Comparison of ENCODE assay signal across 20 cellular contexts in genomic region chr21:44397431-44398031, GRCh38. TPM values are rescaled to one million over a fixed set of nuclear protein-coding genes. Genes with fewer than 3 reads are reported as not detected.
"Had no signal": no experiment of that assay in that cellular context is flagged by ENCODE, and none has a peak within 500 bp of the region (broad histone marks: within the 10 kb centered on the region; RNA-seq: fewer than 3 reads in every experiment).

No MANE protein-coding gene starts in this region.

- H3K27me3 ChIP-seq: dorsolateral prefrontal cortex, foreskin keratinocyte, pancreas, right lobe of liver had no signal

- H3K27ac Mint-ChIP-seq: activated naive CD4-positive, alpha-beta T cell treated with anti-CD3 and anti-CD28 coated beads, Interleukin-2, amount 10 ng/mL, durations not matched to agents 7 days and 5 days; activated naive CD8-positive, alpha-beta T cell treated with anti-CD3 and anti-CD28 coated beads, Interleukin-2, amount 50 U/mL, for 24 hours; brain; stimulated activated effector memory CD8-positive, alpha-beta T cell treated with anti-CD3 and anti-CD28 coated beads, Interleukin-12 subunit alpha, Interleukin-12 subunit beta, amount 100 ng/mL, for 72 hours; T-cell had no signal

- H3K27ac ChIP-seq: dorsolateral prefrontal cortex, foreskin keratinocyte, left lung, pancreas, right lobe of liver, stomach had no signal

- H3K36me3 ChIP-seq: pancreas, right lobe of liver had no signal

- H3K4me3 Mint-ChIP-seq: activated naive CD4-positive, alpha-beta T cell treated with anti-CD3 and anti-CD28 coated beads, Interleukin-2, amount 10 ng/mL, durations not matched to agents 7 days and 5 days; activated naive CD8-positive, alpha-beta T cell treated with anti-CD3 and anti-CD28 coated beads, Interleukin-2, amount 50 U/mL, for 24 hours; activated T-cell treated with anti-CD3 and anti-CD28 coated beads, Interleukin-2, amount 50 U/mL, for 4 hours; brain; stimulated activated effector memory CD8-positive, alpha-beta T cell treated with anti-CD3 and anti-CD28 coated beads, Interleukin-12 subunit alpha, Interleukin-12 subunit beta, amount 100 ng/mL, for 72 hours; T-cell had no signal

- DNase-seq: activated CD4-positive, alpha-beta T cell treated with anti-CD3 and anti-CD28 coated beads, Interleukin-2, amount 50 U/mL, for 1 hour; activated CD4-positive, CD25-positive, alpha-beta regulatory T cell; activated naive CD4-positive, alpha-beta T cell treated with anti-CD3 and anti-CD28 coated beads, Interleukin-2, amount 10 ng/mL, durations not matched to agents 7 days and 5 days; activated naive CD8-positive, alpha-beta T cell treated with anti-CD3 and anti-CD28 coated beads, Interleukin-2, amount 50 U/mL, for 24 hours; activated T-cell treated with anti-CD3 and anti-CD28 coated beads, Interleukin-2, amount 50 U/mL, for 4 hours; anterior cingulate cortex; caudate nucleus; foreskin keratinocyte; hippocampal formation; stimulated activated CD4-positive, alpha-beta T cell treated with anti-CD3 and anti-CD28 coated beads, Interleukin-4, amount 100 ng/mL, for 24 hours; stomach had no signal

- H3K36me3 Mint-ChIP-seq: brain; stimulated activated effector memory CD8-positive, alpha-beta T cell treated with anti-CD3 and anti-CD28 coated beads, Interleukin-12 subunit alpha, Interleukin-12 subunit beta, amount 100 ng/mL, for 72 hours; T-cell had no signal

- H3K9me3 Mint-ChIP-seq: activated naive CD4-positive, alpha-beta T cell treated with anti-CD3 and anti-CD28 coated beads, Interleukin-2, amount 10 ng/mL, durations not matched to agents 7 days and 5 days; activated naive CD8-positive, alpha-beta T cell treated with anti-CD3 and anti-CD28 coated beads, Interleukin-2, amount 50 U/mL, for 24 hours; activated T-cell treated with anti-CD3 and anti-CD28 coated beads, Interleukin-2, amount 50 U/mL, for 4 hours; stimulated activated effector memory CD8-positive, alpha-beta T cell treated with anti-CD3 and anti-CD28 coated beads, Interleukin-12 subunit alpha, Interleukin-12 subunit beta, amount 100 ng/mL, for 72 hours; T-cell had no signal

- H3K27me3 Mint-ChIP-seq: activated naive CD4-positive, alpha-beta T cell treated with anti-CD3 and anti-CD28 coated beads, Interleukin-2, amount 10 ng/mL, durations not matched to agents 7 days and 5 days; activated naive CD8-positive, alpha-beta T cell treated with anti-CD3 and anti-CD28 coated beads, Interleukin-2, amount 50 U/mL, for 24 hours; brain; T-cell had no signal

- H3K4me3 ChIP-seq: dorsolateral prefrontal cortex, left lung, pancreas, right lobe of liver, smooth muscle cell, stomach had no signal

- H3K9me3 ChIP-seq: left lung, pancreas, right lobe of liver had no signal

- H3K4me1 ChIP-seq: foreskin keratinocyte, left lung, pancreas, right lobe of liver, stomach had no signal

- H3K4me1 Mint-ChIP-seq: activated naive CD8-positive, alpha-beta T cell treated with anti-CD3 and anti-CD28 coated beads, Interleukin-2, amount 50 U/mL, for 24 hours; brain; stimulated activated effector memory CD8-positive, alpha-beta T cell treated with anti-CD3 and anti-CD28 coated beads, Interleukin-12 subunit alpha, Interleukin-12 subunit beta, amount 100 ng/mL, for 72 hours; T-cell had no signal

RNA-seq across cellular contexts. Expression of gene TRPM2, which starts 44.1 kb away (rescaled TPM):
- total RNA-seq: fibroblast of lung had no signal
